Comparison of ENCODE assay signal across 5 cellular contexts in the genomic region with DNA sequence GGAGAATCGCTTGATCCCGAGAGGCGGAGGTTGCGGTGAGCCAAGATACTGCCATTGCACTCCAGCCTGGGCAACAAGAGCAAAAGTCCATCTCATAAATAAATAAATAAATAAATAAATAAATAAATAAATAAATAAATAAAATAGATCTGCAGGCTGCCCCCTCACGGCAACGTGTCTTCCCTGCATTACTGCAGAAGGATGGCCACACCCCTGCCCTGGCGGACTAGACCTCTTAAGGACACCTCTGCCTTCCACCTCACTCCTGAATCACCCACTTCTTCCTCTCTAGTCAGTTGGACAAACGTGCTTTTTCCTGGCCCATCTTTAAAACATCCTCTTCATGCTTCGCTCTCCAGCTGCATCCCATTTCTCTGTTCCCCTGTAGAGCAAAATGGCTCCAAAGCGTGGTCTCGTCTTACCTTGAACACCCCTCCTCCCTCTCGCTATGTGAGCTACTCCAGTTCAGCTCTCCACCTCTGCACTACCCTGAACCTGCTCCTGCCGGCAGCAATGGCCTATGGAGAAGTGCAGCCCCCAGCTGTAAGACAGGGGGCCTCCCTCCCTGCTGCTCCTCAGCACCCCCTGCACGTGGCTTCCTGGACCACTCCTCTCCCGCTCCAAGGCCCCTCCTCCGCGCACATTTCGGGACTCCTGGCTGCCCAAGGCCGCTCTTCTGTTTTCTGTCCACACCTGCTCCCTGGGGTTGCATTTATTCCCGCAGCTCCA. TPM values are rescaled to one million over a fixed set of nuclear protein-coding genes. Genes with fewer than 3 reads are reported as not detected.
"Had no signal": no experiment of that assay in that cellular context is flagged by ENCODE, and none has a peak within 500 bp of the region (broad histone marks: within the 10 kb centered on the region; RNA-seq: fewer than 3 reads in every experiment).

No MANE protein-coding gene starts in this region.

RNA-seq across cellular contexts. Expression of a gene that starts 1.8 kb away (rescaled TPM):
- total RNA-seq: GM23248 had no signal
- polyA plus RNA-seq: GM23248, IgD-negative memory B cell had no signal

RNA-seq across cellular contexts. Expression of a gene that starts 10.1 kb away (rescaled TPM):
- total RNA-seq: GM23248, H1, H9, HT-29 had no signal
- polyA plus RNA-seq: GM23248, IgD-negative memory B cell had no signal
